In the genomic region with DNA sequence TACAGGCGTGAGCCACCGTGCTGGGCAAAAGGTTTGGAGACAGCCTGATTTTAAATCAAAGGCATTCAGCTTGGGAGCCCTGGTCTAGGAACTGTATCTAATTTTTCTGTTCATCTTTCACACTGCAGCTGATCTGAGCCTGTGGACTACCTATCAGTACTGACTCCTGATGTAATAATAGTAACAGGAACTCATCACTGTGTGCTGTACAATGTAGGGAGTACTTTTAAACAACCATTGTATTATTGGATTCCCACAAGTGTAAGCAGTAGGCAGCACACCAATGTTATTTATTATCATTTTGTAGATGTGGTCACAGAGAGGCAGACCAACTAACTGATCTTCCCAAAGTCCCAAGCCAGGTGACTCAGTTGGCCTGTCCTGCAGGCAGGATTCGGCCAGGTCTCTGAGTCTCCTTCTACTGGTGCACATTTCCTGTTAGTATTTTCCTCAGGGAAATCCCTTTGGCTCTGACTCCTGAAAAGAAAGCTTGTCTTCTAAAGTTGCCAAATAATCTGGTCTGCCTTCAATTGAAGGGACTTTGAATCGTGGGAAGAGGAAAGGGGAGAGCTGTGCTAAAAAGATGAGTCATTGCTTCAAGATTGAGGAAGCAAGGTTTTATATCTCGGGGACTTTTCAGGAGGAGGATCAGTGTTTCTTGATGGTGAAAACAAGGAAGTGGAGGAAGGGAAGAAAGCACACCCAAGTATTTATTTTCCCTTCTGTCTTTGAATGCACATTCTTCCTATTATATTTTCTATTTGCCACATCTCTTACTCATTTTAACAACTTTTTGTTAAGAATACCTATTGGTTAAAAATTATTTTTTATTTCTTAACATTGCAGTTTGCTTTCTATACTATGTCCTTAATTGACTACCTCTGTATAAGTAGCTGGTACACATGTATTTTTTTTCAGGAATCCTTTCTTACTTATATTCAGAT, we compare ENCODE assay signal across 8 cellular contexts. TPM values are rescaled to one million over a fixed set of nuclear protein-coding genes. Genes with fewer than 3 reads are reported as not detected.
DNase-seq lines count a peak whose midpoint lies in the region; ATAC-seq and TF ChIP-seq lines count a peak whose summit lies in the region.

No MANE protein-coding gene starts in this region.

- TF ChIP-seq POLR2A in GM18505 (IDR thresholded peaks at IDR 0.05; ENCODE audit: borderline replicate concordance, extremely low read depth, insufficient read depth, insufficient read length) = no peak

- no peaks in the 10 kb centered on the region for H3K36me3 Mint-ChIP-seq in osteocyte (ENCODE audit: unreplicated experiment)
- peaks cover 9% of the 10 kb centered on the region for H3K36me3 Mint-ChIP-seq in activated naive CD4-positive, alpha-beta T cell treated with anti-CD3 and anti-CD28 coated beads, Interleukin-2, amount 10 ng/mL, durations not matched to agents 7 days and 5 days

- no peaks in the 10 kb centered on the region for H3K27me3 Mint-ChIP-seq in osteocyte (ENCODE audit: unreplicated experiment)
- peaks cover 16% of the 10 kb centered on the region for H3K27me3 Mint-ChIP-seq in activated naive CD4-positive, alpha-beta T cell treated with anti-CD3 and anti-CD28 coated beads, Interleukin-2, amount 10 ng/mL, durations not matched to agents 7 days and 5 days

- DNase-seq in RWPE1 (ENCODE audit: low spot score) (peak; percentile 40), epithelial cell of esophagus (ENCODE audit: low read depth) (peak; percentile 91), osteocyte (ENCODE audit: extremely low spot score, unreplicated experiment) (no peak), HuH-7.5 (ENCODE audit: low spot score) (no peak)
- DNase-seq in activated naive CD4-positive, alpha-beta T cell treated with anti-CD3 and anti-CD28 coated beads, Interleukin-2, amount 10 ng/mL, durations not matched to agents 7 days and 5 days = no peak

- H3K4me1 Mint-ChIP-seq in osteocyte (ENCODE audit: unreplicated experiment) = peaks cover 39% of the 10 kb centered on the region
- H3K4me1 Mint-ChIP-seq in activated naive CD4-positive, alpha-beta T cell treated with anti-CD3 and anti-CD28 coated beads, Interleukin-2, amount 10 ng/mL, durations not matched to agents 7 days and 5 days = peaks cover 53% of the 10 kb centered on the region

- CTCF ChIA-PET in RWPE1 (lab: Yijun Ruan, JAX) = interaction anchor here (0.6 kb wide), 1 partner anchor 129 kb away, joined by 3 read pairs; no protein-coding TSS in a partner anchor
- CTCF ChIA-PET in activated naive CD4-positive, alpha-beta T cell treated with anti-CD3 and anti-CD28 coated beads, Interleukin-2, amount 10 ng/mL, durations not matched to agents 7 days and 5 days (lab: Charles Lee) = no interaction called here

- H3K27ac ChIP-seq in RWPE1 = peak overlapping the region; percentile 63

- H3K4me3 Mint-ChIP-seq in osteocyte (ENCODE audit: unreplicated experiment) = peak overlapping the region; percentile 31
- H3K4me3 Mint-ChIP-seq in activated naive CD4-positive, alpha-beta T cell treated with anti-CD3 and anti-CD28 coated beads, Interleukin-2, amount 10 ng/mL, durations not matched to agents 7 days and 5 days = no peak overlapping the region

- peak overlapping the region; percentile 89 for H3K27ac Mint-ChIP-seq in osteocyte (ENCODE audit: unreplicated experiment)
- H3K27ac Mint-ChIP-seq in activated naive CD4-positive, alpha-beta T cell treated with anti-CD3 and anti-CD28 coated beads, Interleukin-2, amount 10 ng/mL, durations not matched to agents 7 days and 5 days = no peak overlapping the region

- TF ChIP-seq CTCF in RWPE1 (conservative IDR thresholded peaks at IDR 0.05; ENCODE audit: low read depth) (no peak), epithelial cell of esophagus (IDR thresholded peaks at IDR 0.05; ENCODE audit: insufficient read depth, low read depth, low read length, missing control alignments) (no peak), osteocyte (IDR thresholded peaks at IDR 0.05) (no peak)

- ATAC-seq in GM21381 (IDR thresholded peaks at IDR 0.05; ENCODE audit: unreplicated experiment) (peak; percentile 13), GM18870 (IDR thresholded peaks at IDR 0.05; ENCODE audit: unreplicated experiment) (no peak), GM18505 (IDR thresholded peaks at IDR 0.05; ENCODE audit: unreplicated experiment) (no peak)

- POLR2A ChIA-PET in RWPE1 (lab: Yijun Ruan, JAX; ENCODE audit: low non-redundant PET) = no interaction called here

- peaks cover 6% of the 10 kb centered on the region for H3K9me3 Mint-ChIP-seq in osteocyte (ENCODE audit: unreplicated experiment)
- peaks cover 10% of the 10 kb centered on the region for H3K9me3 Mint-ChIP-seq in activated naive CD4-positive, alpha-beta T cell treated with anti-CD3 and anti-CD28 coated beads, Interleukin-2, amount 10 ng/mL, durations not matched to agents 7 days and 5 days

- no peak overlapping the region for H3K4me3 ChIP-seq in epithelial cell of esophagus (ENCODE audit: low read length)

RNA-seq across cellular contexts. Expression of a gene that starts 14.6 kb away (rescaled TPM):
- 33.4 and 36.1 TPM in 2 replicates for total RNA-seq in osteocyte

Comparison
In these comparisons a context has a peak if more than half of its experiments do, and no peak if none do; other contexts are left out.
1. DNase-seq: peak in RWPE1 (single experiment) and epithelial cell of esophagus (single experiment); none in osteocyte (single experiment), HuH-7.5 (single experiment) and activated naive CD4-positive, alpha-beta T cell treated with anti-CD3 and anti-CD28 coated beads, Interleukin-2, amount 10 ng/mL, durations not matched to agents 7 days and 5 days (single experiment).